In genomic region chr16:72073831-72074230, GRCh38 we compare ENCODE assay signal across 19 cellular contexts. TPM values are rescaled to one million over a fixed set of nuclear protein-coding genes. Genes with fewer than 3 reads are reported as not detected.
DNase-seq lines count a peak whose midpoint lies in the region; ATAC-seq and TF ChIP-seq lines count a peak whose summit lies in the region.
"Had no signal": no experiment of that assay in that cellular context is flagged by ENCODE, and none has a peak within 500 bp of the region (broad histone marks: within the 10 kb centered on the region; RNA-seq: fewer than 3 reads in every experiment).

No MANE protein-coding gene starts in this region.

- no peaks in the 10 kb centered on the region for H3K9me3 ChIP-seq in IMR-90 (ENCODE audit: control insufficient read depth, insufficient read depth, low read length)
- H3K9me3 ChIP-seq in mesenchymal stem cell (ENCODE audit: control insufficient read depth, low read length), result no peaks in the 10 kb centered on the region
- H3K9me3 ChIP-seq: A549, right lobe of liver had no signal

- H3K14ac ChIP-seq in IMR-90 (replicated peaks; ENCODE audit: low read depth, low read length), result no peak overlapping the region
- no peak overlapping the region for H3K14ac ChIP-seq in mesenchymal stem cell (ENCODE audit: low read length in 2 of 2)

- H2AK5ac ChIP-seq in IMR-90 (ENCODE audit: low read depth, low read length) (no peak overlapping the region), mesenchymal stem cell (ENCODE audit: low read length, severe bottlenecking) (no peak overlapping the region)

- no peak overlapping the region for H2BK20ac ChIP-seq in IMR-90 (ENCODE audit: low read depth, low read length)

- H3K27me3 ChIP-seq in IMR-90 (ENCODE audit: control insufficient read depth, insufficient read depth, low read length) (no peaks in the 10 kb centered on the region), mesenchymal stem cell (ENCODE audit: control insufficient read depth in 1 of 2, insufficient read depth in 1 of 2, low read length in 2 of 2) (no peaks in the 10 kb centered on the region)
- H3K27me3 ChIP-seq: right lobe of liver had no signal

- H2BK120ac ChIP-seq in IMR-90 (ENCODE audit: low read depth, low read length) (no peak overlapping the region), mesenchymal stem cell (ENCODE audit: low read depth, low read length) (no peak overlapping the region)

- H3K36me3 Mint-ChIP-seq in endothelial cell (ENCODE audit: low read depth, unreplicated experiment), result peaks cover 9% of the 10 kb centered on the region
- H3K36me3 Mint-ChIP-seq: activated naive CD8-positive, alpha-beta T cell; natural killer cell treated with Interleukin-12 subunit alpha and Interleukin-12 subunit beta and Interleukin-15 and Interleukin-18, amount 100 ng/mL, for 72 hours; type B pancreatic cell had no signal

- H3K4me3 Mint-ChIP-seq in endothelial cell (ENCODE audit: unreplicated experiment), result peak overlapping the region; percentile 62
- H3K4me3 Mint-ChIP-seq: activated naive CD8-positive, alpha-beta T cell; natural killer cell treated with Interleukin-12 subunit alpha and Interleukin-12 subunit beta and Interleukin-15 and Interleukin-18, amount 100 ng/mL, for 72 hours; type B pancreatic cell had no signal

- H3K9me1 ChIP-seq in IMR-90 (ENCODE audit: insufficient read depth, low read length), result peaks cover 3% of the 10 kb centered on the region; the same call in 1 of the 2 replicates

- H3K79me1 ChIP-seq in IMR-90 (ENCODE audit: low read depth in 1 of 2, low read length in 2 of 2) (no peaks in the 10 kb centered on the region), mesenchymal stem cell (replicated peaks; ENCODE audit: low read length, poor library complexity, severe bottlenecking) (no peaks in the 10 kb centered on the region)

- H4K91ac ChIP-seq in IMR-90 (ENCODE audit: insufficient read depth, low read depth, low read length) (no peak overlapping the region), mesenchymal stem cell (ENCODE audit: low read length) (no peak overlapping the region)

- no peak for TF ChIP-seq POLR2A in IMR-90 (IDR thresholded peaks at IDR 0.05; ENCODE audit: low read depth, low read length)

- H2AFZ ChIP-seq in IMR-90 (replicated peaks; ENCODE audit: low read length, poor library complexity), result peak overlapping the region; percentile 7
- no peak overlapping the region for H2AFZ ChIP-seq in mesenchymal stem cell (ENCODE audit: low read depth, low read length)

- H4K20me1 ChIP-seq in IMR-90 (ENCODE audit: insufficient read depth, low read length), result no peaks in the 10 kb centered on the region

- no peak overlapping the region for H3K9ac ChIP-seq in IMR-90 (ENCODE audit: low read depth, low read length)
- no peak overlapping the region for H3K9ac ChIP-seq in mesenchymal stem cell (ENCODE audit: low read length)

- H2BK5ac ChIP-seq in IMR-90 (ENCODE audit: low read depth, low read length, poor library complexity, severe bottlenecking) (no peak overlapping the region), mesenchymal stem cell (ENCODE audit: low read depth, low read length, poor library complexity, severe bottlenecking) (no peak overlapping the region)

- WGBS in IMR-90 (ENCODE audit: extremely low coverage in 2 of 2, insufficient read length in 1 of 2), 2 experiments, result 53% methylated on average over 4 of the region's 5 CpGs; no CpG with 5 or more reads in 1 of the 2 experiments
- 97% methylated on average over 5 of the region's 5 CpGs for WGBS in mesenchymal stem cell

- H3K27ac ChIP-seq in IMR-90 (ENCODE audit: insufficient read depth, low read length), result no peak overlapping the region
- H3K27ac ChIP-seq in mesenchymal stem cell (ENCODE audit: low read length, poor library complexity, severe bottlenecking), result no peak overlapping the region
- H3K27ac ChIP-seq: A549 had no signal

- no peak overlapping the region for H2AK9ac ChIP-seq in IMR-90 (replicated peaks; ENCODE audit: low read depth, low read length, poor library complexity)

- in situ Hi-C loops in IMR-90 (cut with MboI; ENCODE audit: low sequenced_read_pairs), result no loop called here

- H4K8ac ChIP-seq in IMR-90 (ENCODE audit: low read depth in 2 of 2, low read length in 2 of 2), result no peak overlapping the region
- no peak overlapping the region for H4K8ac ChIP-seq in mesenchymal stem cell (ENCODE audit: low read length)

- H2BK15ac ChIP-seq in IMR-90 (ENCODE audit: low read depth, low read length) (no peak overlapping the region), mesenchymal stem cell (ENCODE audit: low read depth, poor library complexity, severe bottlenecking) (no peak overlapping the region)

- intact Hi-C loops in IMR-90 (cut with micrococcal nuclease), result no loop called here

- no peak overlapping the region for H4K5ac ChIP-seq in IMR-90 (ENCODE audit: low read depth, low read length)

- no peak overlapping the region for H3K4ac ChIP-seq in IMR-90 (ENCODE audit: low read depth, low read length)
- no peak overlapping the region for H3K4ac ChIP-seq in mesenchymal stem cell (ENCODE audit: low read depth in 1 of 2, low read length in 2 of 2)

- POLR2A ChIA-PET in IMR-90 (lab: Charles Lee; ENCODE audit: unreplicated experiment), result no interaction called here

- no peak for DNase-seq in IMR-90
- DNase-seq in endothelial cell (ENCODE audit: low spot score), result no peak
- DNase-seq in hypothalamus (lab: John Stamatoyannopoulos, UW), result peak in 37 of 51 donors; percentile 6 to 77 (median 33)
- DNase-seq in putamen (ENCODE audit: low spot score), result peak; percentile 70
- no peak for DNase-seq in GM20000 (ENCODE audit: low spot score)
- no peak for DNase-seq in mesenchymal stem cell
- DNase-seq: activated CD4-positive, alpha-beta T cell treated with anti-CD3 and anti-CD28 coated beads, Interleukin-2, amount 50 U/mL, for 4 hours; activated T-cell treated with anti-CD3 and anti-CD28 coated beads, Interleukin-2, amount 50 U/mL, for 1 hour; NCI-H1930; NCI-H526; right lobe of liver; stimulated activated CD8-positive, alpha-beta memory T cell treated with anti-CD3 and anti-CD28 coated beads, Interleukin-4, amount 100 ng/mL, for 48 hours had no signal

- peak; percentile 25 for ATAC-seq in IMR-90 (ENCODE audit: low read depth)
- no peak for ATAC-seq in HG03159 (IDR thresholded peaks at IDR 0.05; ENCODE audit: unreplicated experiment)
- ATAC-seq in GM18498 (IDR thresholded peaks at IDR 0.05; ENCODE audit: unreplicated experiment), result no peak
- ATAC-seq: A549; natural killer cell treated with Interleukin-12 subunit alpha and Interleukin-12 subunit beta and Interleukin-15 and Interleukin-18, amount 100 ng/mL, for 72 hours had no signal

- H3K4me1 ChIP-seq in IMR-90 (ENCODE audit: control insufficient read depth, insufficient read depth, low read length), result no peaks in the 10 kb centered on the region
- H3K4me1 ChIP-seq in mesenchymal stem cell (ENCODE audit: control insufficient read depth, insufficient read depth, low read depth, low read length), result no peaks in the 10 kb centered on the region
- H3K4me1 ChIP-seq: A549 had no signal

- H3K27ac Mint-ChIP-seq in endothelial cell (ENCODE audit: unreplicated experiment), result no peak overlapping the region
- H3K27ac Mint-ChIP-seq: activated naive CD8-positive, alpha-beta T cell; natural killer cell treated with Interleukin-12 subunit alpha and Interleukin-12 subunit beta and Interleukin-15 and Interleukin-18, amount 100 ng/mL, for 72 hours; type B pancreatic cell had no signal

- BruUV-seq in IMR-90 (replicated peaks; lab: Mats Ljungman, UMichigan), result no TSS peak

- no peak overlapping the region for H3K18ac ChIP-seq in IMR-90 (ENCODE audit: low read depth, low read length)
- no peak overlapping the region for H3K18ac ChIP-seq in mesenchymal stem cell (ENCODE audit: low read depth in 1 of 2, low read length in 2 of 2)

- H3K27me3 Mint-ChIP-seq in endothelial cell (ENCODE audit: unreplicated experiment), result peaks cover 7% of the 10 kb centered on the region
- H3K27me3 Mint-ChIP-seq: activated naive CD8-positive, alpha-beta T cell; natural killer cell treated with Interleukin-12 subunit alpha and Interleukin-12 subunit beta and Interleukin-15 and Interleukin-18, amount 100 ng/mL, for 72 hours; type B pancreatic cell had no signal

- dilution Hi-C loops in IMR-90 (cut with HindIII; ENCODE audit: low sequenced_read_pairs, unreplicated experiment), result no loop called here

- H3K36me3 ChIP-seq in IMR-90 (ENCODE audit: control insufficient read depth, insufficient read depth, low read length), result no peaks in the 10 kb centered on the region
- H3K36me3 ChIP-seq in mesenchymal stem cell (ENCODE audit: control insufficient read depth in 1 of 2, insufficient read depth in 2 of 2, low read depth in 1 of 2, low read length in 2 of 2), result peaks cover 0 to 6% of the 10 kb centered on the region in 2 experiments

- no peak overlapping the region for H2BK12ac ChIP-seq in mesenchymal stem cell (ENCODE audit: low read length in 2 of 2)

- H3K23ac ChIP-seq in IMR-90 (ENCODE audit: low read depth, low read length) (no peak overlapping the region), mesenchymal stem cell (ENCODE audit: low read length in 2 of 2) (no peak overlapping the region)

- H3K4me3 ChIP-seq in IMR-90 (ENCODE audit: insufficient read depth, low read depth, low read length) (no peak overlapping the region), mesenchymal stem cell (ENCODE audit: insufficient read depth in 1 of 2, low read depth in 1 of 2, low read length in 2 of 2) (no peak overlapping the region)
- H3K4me3 ChIP-seq: A549, right lobe of liver had no signal

- H3K4me1 Mint-ChIP-seq in endothelial cell (ENCODE audit: unreplicated experiment), result peaks cover 33% of the 10 kb centered on the region

- no peak overlapping the region for H3K56ac ChIP-seq in IMR-90 (ENCODE audit: extremely low read depth, insufficient read depth, low read length)

- no peak for TF ChIP-seq RAD21 in IMR-90 (IDR thresholded peaks at IDR 0.05; ENCODE audit: low read length)

- CTCF ChIA-PET in IMR-90 (lab: Yijun Ruan, JAX), result no interaction called here

- no peaks in the 10 kb centered on the region for H3K9me3 Mint-ChIP-seq in endothelial cell (ENCODE audit: unreplicated experiment)
- H3K9me3 Mint-ChIP-seq: natural killer cell treated with Interleukin-12 subunit alpha and Interleukin-12 subunit beta and Interleukin-15 and Interleukin-18, amount 100 ng/mL, for 72 hours; type B pancreatic cell had no signal

- H3K4me2 ChIP-seq in IMR-90 (ENCODE audit: low read depth, low read length), result no peak overlapping the region
- H3K4me2 ChIP-seq in mesenchymal stem cell (ENCODE audit: low read length, poor library complexity, severe bottlenecking), result no peak overlapping the region
- H3K4me2 ChIP-seq: A549 had no signal

- no peak for TF ChIP-seq CTCF in IMR-90 (conservative IDR thresholded peaks at IDR 0.05; ENCODE audit: low read depth, low read length)
- TF ChIP-seq CTCF in endothelial cell (IDR thresholded peaks at IDR 0.05; ENCODE audit: unreplicated experiment), result no peak
- no peak for TF ChIP-seq CTCF in GM20000 (IDR thresholded peaks at IDR 0.05; ENCODE audit: extremely low read depth, missing control alignments)

RNA-seq across cellular contexts. Expression of gene HPR, which starts 10.8 kb away (rescaled TPM):
- total RNA-seq in IMR-90 (2012; rRNA removed) (not detected in 2 replicates), endothelial cell (ENCODE audit: unreplicated experiment) (0.97 TPM)
- not detected in 2 replicates for polyA plus RNA-seq in IMR-90 (2012; rRNA removed)
- polyA plus RNA-seq in IMR-90 (2012; cell fraction: cytosol; rRNA removed), result not detected in 2 replicates
- polyA plus RNA-seq in IMR-90 (2012; cell fraction: nucleus; rRNA removed; ENCODE audit: low replicate concordance), result 0.05 TPM in 1 of 2 replicates, not detected in the other
- polyA plus RNA-seq in mesenchymal stem cell (2013, experiment 1 of 2), result not detected
- polyA plus RNA-seq in mesenchymal stem cell (2013, experiment 2 of 2), result not detected
- total RNA-seq: natural killer cell treated with Interleukin-12 subunit alpha and Interleukin-12 subunit beta and Interleukin-15 and Interleukin-18, amount 100 ng/mL, for 72 hours; OCI-LY7 had no signal
- polyA plus RNA-seq: A549 had no signal

RNA-seq across cellular contexts. Expression of gene HP, which starts 19.5 kb away (rescaled TPM):
- total RNA-seq in IMR-90 (2012; rRNA removed) (not detected in 2 replicates), endothelial cell (ENCODE audit: unreplicated experiment) (not detected)
- polyA plus RNA-seq in IMR-90 (2012; rRNA removed), result not detected in 2 replicates
- not detected in 2 replicates for polyA plus RNA-seq in IMR-90 (2012; cell fraction: cytosol; rRNA removed)
- not detected in 2 replicates for polyA plus RNA-seq in IMR-90 (2012; cell fraction: nucleus; rRNA removed; ENCODE audit: low replicate concordance)
- polyA plus RNA-seq in mesenchymal stem cell (2013, experiment 1 of 2), result not detected
- not detected for polyA plus RNA-seq in mesenchymal stem cell (2013, experiment 2 of 2)
- total RNA-seq: natural killer cell treated with Interleukin-12 subunit alpha and Interleukin-12 subunit beta and Interleukin-15 and Interleukin-18, amount 100 ng/mL, for 72 hours; OCI-LY7 had no signal

RNA-seq across cellular contexts. Expression of gene TXNL4B, which starts 19.6 kb away (rescaled TPM):
- total RNA-seq in IMR-90 (2012; rRNA removed) (5.4 and 6.1 TPM in 2 replicates), endothelial cell (ENCODE audit: unreplicated experiment) (10.9 TPM)
- polyA plus RNA-seq in IMR-90 (2012; rRNA removed), result 7.4 and 8.6 TPM in 2 replicates
- polyA plus RNA-seq in IMR-90 (2012; cell fraction: cytosol; rRNA removed), result 2.9 and 3.6 TPM in 2 replicates
- 2.7 and 7.2 TPM in 2 replicates for polyA plus RNA-seq in IMR-90 (2012; cell fraction: nucleus; rRNA removed; ENCODE audit: low replicate concordance)
- 4.8 TPM for polyA plus RNA-seq in mesenchymal stem cell (2013, experiment 1 of 2)
- polyA plus RNA-seq in mesenchymal stem cell (2013, experiment 2 of 2), result 5.3 TPM

RNA-seq across cellular contexts. Expression of gene DHX38, which starts 19.8 kb away (rescaled TPM):
- 49.6 and 61.9 TPM in 2 replicates for total RNA-seq in IMR-90 (2012; rRNA removed)
- polyA plus RNA-seq in IMR-90 (2012; rRNA removed), result 43.0 and 45.4 TPM in 2 replicates
- polyA plus RNA-seq in IMR-90 (2012; cell fraction: cytosol; rRNA removed), result 21.9 and 32.9 TPM in 2 replicates
- polyA plus RNA-seq in IMR-90 (2012; cell fraction: nucleus; rRNA removed; ENCODE audit: low replicate concordance), result 142 and 187 TPM in 2 replicates
- total RNA-seq in endothelial cell (ENCODE audit: unreplicated experiment), result 84.6 TPM
- 23.9 TPM for polyA plus RNA-seq in mesenchymal stem cell (2013, experiment 1 of 2)
- 22.7 TPM for polyA plus RNA-seq in mesenchymal stem cell (2013, experiment 2 of 2)

Comparison
In these comparisons a context has a peak if more than half of its experiments do, and no peak if none do; other contexts are left out.
1. DNase-seq: peak in hypothalamus (37 of 51) and putamen (single experiment); none in IMR-90 (single experiment), endothelial cell (single experiment), GM20000 (single experiment) and mesenchymal stem cell (single experiment).